Comparison of ENCODE assay signal across 12 cellular contexts in the genomic region with DNA sequence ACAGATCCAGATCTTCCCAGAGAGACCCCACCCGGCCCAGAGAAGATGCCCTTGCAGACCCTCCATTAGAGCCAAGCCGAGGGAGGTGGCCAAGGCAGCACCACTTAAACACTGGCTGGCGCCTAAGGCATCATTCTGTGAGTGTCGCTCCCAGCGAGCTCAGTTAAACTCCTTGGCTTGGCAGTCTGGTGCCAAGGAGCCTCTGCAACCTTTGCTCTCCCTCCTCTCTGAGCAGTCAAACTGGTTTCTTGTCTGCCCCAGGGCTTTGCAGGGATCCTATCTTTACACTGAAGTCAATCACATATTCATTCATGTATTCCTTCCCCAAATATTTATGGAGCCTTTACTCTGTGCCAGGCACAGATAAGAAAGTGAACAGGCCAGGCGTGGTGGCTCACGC. TPM values are rescaled to one million over a fixed set of nuclear protein-coding genes. Genes with fewer than 3 reads are reported as not detected.
DNase-seq lines count a peak whose midpoint lies in the region; ATAC-seq and TF ChIP-seq lines count a peak whose summit lies in the region.
"Had no signal": no experiment of that assay in that cellular context is flagged by ENCODE, and none has a peak within 500 bp of the region (broad histone marks: within the 10 kb centered on the region; RNA-seq: fewer than 3 reads in every experiment).

No MANE protein-coding gene starts in this region.

- H3K9me2 ChIP-seq in PC-9 (ENCODE audit: insufficient read depth) (no peaks in the 10 kb centered on the region), MM.1S (replicated peaks; ENCODE audit: insufficient read depth, low read length) (no peaks in the 10 kb centered on the region)

- H3K27ac ChIP-seq in PC-9, result peak overlapping the region; percentile 76
- H3K27ac ChIP-seq in gastroesophageal sphincter, result peak overlapping the region in 3 of 4 donors; percentile 5 to 69 (median 64)
- no peak overlapping the region for H3K27ac ChIP-seq in MM.1S (ENCODE audit: low read length)

- H2AFZ ChIP-seq in PC-9, result no peak overlapping the region
- no peak overlapping the region for H2AFZ ChIP-seq in MM.1S (ENCODE audit: low read length)

- H3K79me2 ChIP-seq in PC-9 (ENCODE audit: low read depth), result peaks cover 72% of the 10 kb centered on the region
- H3K79me2 ChIP-seq in MM.1S (ENCODE audit: low read length), result peaks cover 6% of the 10 kb centered on the region

- H3K27me3 Mint-ChIP-seq in Caco-2 (ENCODE audit: insufficient read depth, unreplicated experiment), result no peaks in the 10 kb centered on the region
- H3K27me3 Mint-ChIP-seq in activated T-cell treated with anti-CD3 and anti-CD28 coated beads, Interleukin-2, amount 50 U/mL, for 24 hours, result no peaks in the 10 kb centered on the region

- no peaks in the 10 kb centered on the region for H3K9me3 ChIP-seq in Caco-2
- no peaks in the 10 kb centered on the region for H3K9me3 ChIP-seq in PC-9 (ENCODE audit: insufficient read depth, low read depth)
- no peaks in the 10 kb centered on the region for H3K9me3 ChIP-seq in gastroesophageal sphincter
- no peaks in the 10 kb centered on the region for H3K9me3 ChIP-seq in MM.1S (replicated peaks; ENCODE audit: insufficient read depth, low read length)

- 90 to 92% methylated on average over 2 of the region's 7 CpGs for WGBS in gastroesophageal sphincter (ENCODE audit: low coverage in 1 of 2), 2 donors

- H3F3A ChIP-seq in PC-9 (ENCODE audit: insufficient read depth, low read depth), result peaks cover 49% of the 10 kb centered on the region
- no peaks in the 10 kb centered on the region for H3F3A ChIP-seq in MM.1S (ENCODE audit: insufficient read depth, low read length)

- H3K4me1 ChIP-seq in Caco-2 (peaks cover 18% of the 10 kb centered on the region), PC-9 (replicated peaks; ENCODE audit: insufficient read depth) (peaks cover 85% of the 10 kb centered on the region), gastroesophageal sphincter (peaks cover 0 to 73% (median 14%) of the 10 kb centered on the region in 3 donors), MM.1S (ENCODE audit: low read length) (no peaks in the 10 kb centered on the region)

- peak overlapping the region; percentile 81 for H3K27ac Mint-ChIP-seq in Caco-2 (ENCODE audit: unreplicated experiment)
- no peak overlapping the region for H3K27ac Mint-ChIP-seq in activated T-cell treated with anti-CD3 and anti-CD28 coated beads, Interleukin-2, amount 50 U/mL, for 24 hours

- peaks cover 36% of the 10 kb centered on the region for H3K4me1 Mint-ChIP-seq in Caco-2 (ENCODE audit: low read depth, unreplicated experiment)
- peaks cover 62% of the 10 kb centered on the region for H3K4me1 Mint-ChIP-seq in activated T-cell treated with anti-CD3 and anti-CD28 coated beads, Interleukin-2, amount 50 U/mL, for 24 hours (ENCODE audit: low read depth)

- peaks cover 6% of the 10 kb centered on the region for H3K36me3 Mint-ChIP-seq in Caco-2 (ENCODE audit: insufficient read depth, unreplicated experiment)
- peaks cover 18% of the 10 kb centered on the region for H3K36me3 Mint-ChIP-seq in activated T-cell treated with anti-CD3 and anti-CD28 coated beads, Interleukin-2, amount 50 U/mL, for 24 hours (ENCODE audit: low read depth)

- intact Hi-C loops in Caco-2 (cut with micrococcal nuclease; ENCODE audit: unreplicated experiment) (no loop called here), PC-9 (cut with micrococcal nuclease; ENCODE audit: unreplicated experiment) (no loop called here), posterior vena cava (cut with DNase I) (no loop called here)

- no peaks in the 10 kb centered on the region for H3K9me3 Mint-ChIP-seq in Caco-2 (ENCODE audit: unreplicated experiment)
- H3K9me3 Mint-ChIP-seq in activated T-cell treated with anti-CD3 and anti-CD28 coated beads, Interleukin-2, amount 50 U/mL, for 24 hours, result no peaks in the 10 kb centered on the region
- H3K9me3 Mint-ChIP-seq: endodermal cell had no signal

- no peak overlapping the region for H3K4me3 ChIP-seq in Caco-2 (ENCODE audit: low read depth, low read length)
- peak overlapping the region; percentile 41 for H3K4me3 ChIP-seq in PC-9
- H3K4me3 ChIP-seq in gastroesophageal sphincter, result no peak overlapping the region
- H3K4me3 ChIP-seq in MM.1S (ENCODE audit: low read length), result no peak overlapping the region

- CTCF ChIA-PET in Caco-2 (lab: Charles Lee) (interaction anchor here (1.4 kb wide), 1 partner anchor 10 kb away, joined by 8 read pairs; a partner anchor contains a TSS), PC-9 (lab: Charles Lee) (interaction anchor here (0.6 to 1.0 kb wide), 2 partner anchors 10 to 15 kb away, joined by 3 to 4 read pairs; a partner anchor contains a TSS)

- no TSS peak for BruUV-seq in Caco-2 (replicated peaks; lab: Mats Ljungman, UMichigan)
- BruUV-seq in PC-9 (replicated peaks; lab: Mats Ljungman, UMichigan), result no TSS peak

- peak overlapping the region; percentile 52 for H3K4me3 Mint-ChIP-seq in Caco-2 (ENCODE audit: unreplicated experiment)
- no peak overlapping the region for H3K4me3 Mint-ChIP-seq in activated T-cell treated with anti-CD3 and anti-CD28 coated beads, Interleukin-2, amount 50 U/mL, for 24 hours
- H3K4me3 Mint-ChIP-seq: endodermal cell had no signal

- H4K20me1 ChIP-seq in PC-9 (ENCODE audit: insufficient read depth) (no peaks in the 10 kb centered on the region), MM.1S (ENCODE audit: insufficient read depth, low read length) (no peaks in the 10 kb centered on the region)

- peak overlapping the region; percentile 81 for H3K4me2 ChIP-seq in PC-9
- H3K4me2 ChIP-seq in MM.1S (ENCODE audit: low read depth, low read length), result no peak overlapping the region

- H3K36me3 ChIP-seq in Caco-2 (ENCODE audit: control insufficient read depth, insufficient read depth, low read length), result no peaks in the 10 kb centered on the region; the same call in 1 of the 2 replicates
- H3K36me3 ChIP-seq in PC-9 (ENCODE audit: low read depth), result no peaks in the 10 kb centered on the region
- H3K36me3 ChIP-seq in gastroesophageal sphincter, result no peaks in the 10 kb centered on the region
- no peaks in the 10 kb centered on the region for H3K36me3 ChIP-seq in MM.1S (replicated peaks; ENCODE audit: insufficient read depth, low read length)

- POLR2A ChIA-PET in Caco-2 (lab: Charles Lee), result interaction anchor here (0.6 to 2.6 kb wide), 2 partner anchors 10 to 12 kb away, joined by 3 to 20 read pairs; a partner anchor contains a TSS
- POLR2A ChIA-PET in PC-9 (lab: Charles Lee; ENCODE audit: unreplicated experiment), result interaction anchor here (0.6 to 1.1 kb wide), 5 partner anchors 10 to 784 kb away, joined by 3 to 8 read pairs (median 5); a partner anchor contains a TSS

- no peak for TF ChIP-seq EP300 in gastroesophageal sphincter (IDR thresholded peaks at IDR 0.05)

- no peaks in the 10 kb centered on the region for H3K27me3 ChIP-seq in Caco-2 (replicated peaks; ENCODE audit: control insufficient read depth, insufficient read depth, low read length)
- H3K27me3 ChIP-seq in PC-9 (ENCODE audit: insufficient read depth, low read depth), result no peaks in the 10 kb centered on the region
- no peaks in the 10 kb centered on the region for H3K27me3 ChIP-seq in gastroesophageal sphincter
- no peaks in the 10 kb centered on the region for H3K27me3 ChIP-seq in MM.1S (replicated peaks; ENCODE audit: insufficient read depth, low read length)

- no peak overlapping the region for H3K9ac ChIP-seq in MM.1S (ENCODE audit: low read length)

- DNase-seq in Caco-2 (peak; percentile 63 to 75), PC-9 (peak; percentile 75 to 90), posterior vena cava (ENCODE audit: low spot score) (peak; percentile 72), MM.1S (no peak)
- no peak for DNase-seq in activated T-cell treated with anti-CD3 and anti-CD28 coated beads, Interleukin-2, amount 50 U/mL, for 24 hours
- DNase-seq: activated gamma-delta T cell, AML-193, DND-41, endodermal cell had no signal

- ATAC-seq in gastroesophageal sphincter (no peak), HG03095 (IDR thresholded peaks at IDR 0.05; ENCODE audit: unreplicated experiment) (no peak), GM18861 (IDR thresholded peaks at IDR 0.05; ENCODE audit: unreplicated experiment) (no peak)

- TF ChIP-seq POLR2A in gastroesophageal sphincter (IDR thresholded peaks at IDR 0.05), result no peak

- TF ChIP-seq CTCF in Caco-2 (IDR thresholded peaks at IDR 0.05; ENCODE audit: insufficient read depth in 1 of 2, low read depth in 1 of 2, low read length in 1 of 2, severe bottlenecking in 1 of 2, unreplicated experiment in 1 of 2), result no peak
- TF ChIP-seq CTCF in PC-9 (conservative IDR thresholded peaks at IDR 0.05), result no peak
- no peak for TF ChIP-seq CTCF in gastroesophageal sphincter (IDR thresholded peaks at IDR 0.05)
- TF ChIP-seq CTCF in MM.1S (IDR thresholded peaks at IDR 0.05; ENCODE audit: low read length), result no peak

RNA-seq across cellular contexts. Expression of a gene that starts 10.6 kb away (rescaled TPM):
- 28.9 and 31.0 TPM in 2 replicates for total RNA-seq in Caco-2 (2022)
- 17.9 and 27.5 TPM in 2 replicates for total RNA-seq in PC-9 (2021)
- 10 to 100 TPM in 3 of 4 donors, 1 to 10 TPM in 1; 7.2 to 27.8 (median 17.1) TPM for total RNA-seq in gastroesophageal sphincter
- 10 to 100 TPM; 19.0 to 25.3 TPM for total RNA-seq in posterior vena cava

Comparison
In these comparisons a context has a peak if more than half of its experiments do, and no peak if none do; other contexts are left out.
1. DNase-seq: peak in Caco-2 (2 of 2), PC-9 (2 of 2) and posterior vena cava (single experiment); none in MM.1S (single experiment) and activated T-cell treated with anti-CD3 and anti-CD28 coated beads, Interleukin-2, amount 50 U/mL, for 24 hours (single experiment).